Comparison of ENCODE assay signal across 7 cellular contexts in the genomic region with DNA sequence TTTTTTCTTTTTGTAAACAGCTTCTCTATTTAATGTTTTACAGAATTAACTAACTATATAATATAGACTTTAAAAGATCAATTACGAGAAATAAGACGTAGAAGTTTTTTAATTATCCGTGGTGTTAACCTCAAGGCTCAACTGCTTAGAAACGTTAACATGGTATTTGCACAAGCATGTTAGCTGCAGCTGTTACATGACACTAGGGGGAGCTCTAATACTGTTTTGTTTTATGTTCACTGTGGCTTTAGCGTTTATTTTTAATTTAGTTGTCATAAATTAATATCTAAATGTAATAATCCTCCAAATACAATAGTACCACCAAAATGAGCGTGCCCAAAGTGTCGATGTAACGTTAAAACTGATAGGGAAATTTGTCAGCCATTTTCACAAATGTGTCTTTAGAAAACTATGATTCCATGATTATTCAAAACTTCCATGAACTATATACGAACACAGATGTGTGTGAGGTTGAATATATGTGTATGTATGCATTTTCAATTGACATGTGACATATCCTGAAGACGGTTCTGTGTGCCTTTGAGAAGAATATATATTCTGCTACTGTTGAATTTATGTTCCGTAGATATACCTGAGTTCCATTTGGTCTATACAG.
A peak's percentile ranks its signal among the peaks of the same experiment; 100 is the strongest.
DNase-seq lines count a peak whose midpoint lies in the region; ATAC-seq and TF ChIP-seq lines count a peak whose summit lies in the region.

No MANE protein-coding gene starts in this region.

- no peak for ATAC-seq in sciatic nerve

- in situ Hi-C loops in astrocyte of the cerebellum (cut with HindIII; ENCODE audit: low sequenced_read_pairs) = no loop called here

- POLR2A ChIA-PET in HEK293T (lab: Yijun Ruan, JAX) = no interaction called here

- H3K4me3 ChIP-seq in GM12865 (ENCODE audit: low read depth, low read length) (no peak overlapping the region), astrocyte of the cerebellum (ENCODE audit: low read depth, low read length) (no peak overlapping the region)

- TF ChIP-seq CTCF in GM12865 (IDR thresholded peaks at IDR 0.05; ENCODE audit: insufficient read depth, low read depth, low read length, missing control alignments) (peak; percentile 82), astrocyte of the cerebellum (IDR thresholded peaks at IDR 0.05; ENCODE audit: low read depth, low read length, missing control alignments) (peak; percentile 85)

- intact Hi-C loops in sciatic nerve (cut with DNase I) = no loop called here

- DNase-seq in GM12865 (ENCODE audit: low read depth) (peak; percentile 47), HEK293T (ENCODE audit: extremely low spot score) (peak; percentile 23), NCI-H1417 treated with DMSO at 0.1 percent for 48 hours (lab: John Stamatoyannopoulos, UW) (peak; percentile 11), astrocyte of the cerebellum (ENCODE audit: low read depth) (peak; percentile 13), left kidney (ENCODE audit: low read depth, low spot score) (peak; percentile 61), sciatic nerve (ENCODE audit: low spot score) (no peak), GOT3 (lab: John Stamatoyannopoulos, UW) (no peak)

- CTCF ChIA-PET in HEK293T (lab: Yijun Ruan, JAX) = interaction anchor here (1.1 kb wide), 1 partner anchor 267 kb away, joined by 4 read pairs; no protein-coding TSS in a partner anchor

TF ChIP-seq in HEK293T, 16 proteins besides CTCF, POLR2A, EP300 and RAD21:
- TF ChIP-seq ARNT (IDR thresholded peaks at IDR 0.05) (no peak), ELF4 (IDR thresholded peaks at IDR 0.05) (no peak), L3MBTL2 (conservative IDR thresholded peaks at IDR 0.05) (no peak), FOXM1 (IDR thresholded peaks at IDR 0.05; ENCODE audit: borderline replicate concordance) (no peak), ZNF384 (IDR thresholded peaks at IDR 0.05) (no peak), SP1 (IDR thresholded peaks at IDR 0.05) (no peak)

Comparison
In these comparisons a context has a peak if more than half of its experiments do, and no peak if none do; other contexts are left out.
1. DNase-seq: peak in GM12865 (single experiment), HEK293T (single experiment), NCI-H1417 treated with DMSO at 0.1 percent for 48 hours (single experiment), astrocyte of the cerebellum (single experiment) and left kidney (single experiment); none in sciatic nerve (single experiment) and GOT3 (single experiment).